In genomic region chr10:26662864-26663263, GRCh38 we compare ENCODE assay signal across 28 cellular contexts.
"Had no signal": no experiment of that assay in that cellular context is flagged by ENCODE, and none has a peak within 500 bp of the region (broad histone marks: within the 10 kb centered on the region; RNA-seq: fewer than 3 reads in every experiment).

No MANE protein-coding gene starts in this region.

- H3K4me3 ChIP-seq: colonic mucosa, coronary artery, dorsolateral prefrontal cortex, esophagus muscularis mucosa, esophagus squamous epithelium, gastrocnemius medialis, gastroesophageal sphincter, heart right ventricle, hepatocyte had no signal

- H3K4me2 ChIP-seq: hepatocyte had no signal

- H3K36me3 ChIP-seq: colonic mucosa, esophagus muscularis mucosa, esophagus squamous epithelium, gastrocnemius medialis, gastroesophageal sphincter, heart right ventricle had no signal

- H3K9me3 Mint-ChIP-seq: effector memory CD8-positive, alpha-beta T cell had no signal

- H3K4me1 ChIP-seq: colonic mucosa, esophagus muscularis mucosa, esophagus squamous epithelium, foreskin keratinocyte, gastrocnemius medialis, gastroesophageal sphincter, heart right ventricle had no signal

- H3K27ac Mint-ChIP-seq: dendritic cell treated with granulocyte-macrophage colony-stimulating factor and Interleukin-4, amounts not matched to agents 40 ng/mL and 50 ng/mL, for 4 days; effector memory CD8-positive, alpha-beta T cell had no signal

- H3K9me3 ChIP-seq: colonic mucosa, esophagus squamous epithelium, gastrocnemius medialis, gastroesophageal sphincter had no signal

- ATAC-seq: effector memory CD8-positive, alpha-beta T cell; esophagus mucosa; foreskin keratinocyte; gastrocnemius medialis; gastroesophageal sphincter; heart right ventricle had no signal

- H2AFZ ChIP-seq: hepatocyte had no signal

- H3K27me3 ChIP-seq: colonic mucosa, esophagus squamous epithelium, foreskin keratinocyte, gastrocnemius medialis, hepatocyte had no signal

- H3K4me3 Mint-ChIP-seq: dendritic cell treated with granulocyte-macrophage colony-stimulating factor and Interleukin-4, amounts not matched to agents 40 ng/mL and 50 ng/mL, for 4 days; effector memory CD8-positive, alpha-beta T cell had no signal

- H3K27me3 Mint-ChIP-seq: dendritic cell treated with granulocyte-macrophage colony-stimulating factor and Interleukin-4, amounts not matched to agents 40 ng/mL and 50 ng/mL, for 4 days had no signal

- FAIRE-seq: colon, endometrium, endothelial cell of umbilical vein, frontal cortex had no signal

- H3K79me2 ChIP-seq: hepatocyte had no signal

- H3K27ac ChIP-seq: colonic mucosa, coronary artery, dorsolateral prefrontal cortex, epithelial cell of prostate, esophagus muscularis mucosa, esophagus squamous epithelium, foreskin keratinocyte, gastrocnemius medialis, gastroesophageal sphincter, heart right ventricle, hepatocyte had no signal

- DNase-seq: colonic mucosa; cortex of kidney; dermis blood vessel endothelial cell; dorsolateral prefrontal cortex; effector CD4-positive, alpha-beta T cell; effector CD8-positive, alpha-beta T cell; effector memory CD4-positive, alpha-beta T cell; effector memory CD8-positive, alpha-beta T cell; erythroblast; esophagus squamous epithelium; foreskin fibroblast; foreskin keratinocyte; foreskin melanocyte; gastrocnemius medialis; glutamatergic neuron; head of caudate nucleus; heart right ventricle had no signal
